8 cellular contexts compared by ENCODE assay signal in the genomic region with DNA sequence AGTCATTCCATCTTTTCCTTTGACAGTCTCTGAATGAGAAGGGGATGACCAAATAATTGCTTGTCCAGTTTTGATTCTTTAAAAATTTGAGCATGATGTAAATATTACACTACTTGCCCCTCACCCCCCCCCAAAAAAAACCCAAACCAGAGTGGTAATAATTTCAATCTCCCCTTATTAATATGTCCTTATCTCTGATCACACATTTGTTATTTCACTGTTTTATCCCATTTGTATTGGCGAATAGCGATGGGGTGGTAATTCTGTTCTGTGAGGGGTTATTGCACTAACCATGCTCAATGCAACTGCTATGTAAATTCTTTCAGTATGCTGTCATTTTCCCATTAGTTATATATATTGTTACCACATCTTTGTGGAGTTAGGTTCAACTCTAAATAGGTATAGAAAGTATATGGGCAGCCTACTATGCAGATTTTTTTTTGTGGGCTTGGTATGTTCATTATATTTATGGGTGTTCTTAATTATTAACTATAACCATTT. TPM values are rescaled to one million over a fixed set of nuclear protein-coding genes. Genes with fewer than 3 reads are reported as not detected.
A peak's percentile ranks its signal among the peaks of the same experiment; 100 is the strongest.
DNase-seq lines count a peak whose midpoint lies in the region; ATAC-seq and TF ChIP-seq lines count a peak whose summit lies in the region.

No MANE protein-coding gene starts in this region.

- H3K36me3 ChIP-seq in sigmoid colon: no peaks in the 10 kb centered on the region

- WGBS in sigmoid colon, 2 donors: 13 to 26% methylated on average over 2 of the region's 2 CpGs

- no peak for TF ChIP-seq EP300 in sigmoid colon (IDR thresholded peaks at IDR 0.05)

- DNase-seq in T-helper 17 cell: no peak
- DNase-seq in fibroblast of the aortic adventitia (ENCODE audit: low read depth): peak; percentile 45
- DNase-seq in sigmoid colon: no peak
- no peak for DNase-seq in NCI-H146 (lab: John Stamatoyannopoulos, UW)
- no peak for DNase-seq in activated CD4-positive, alpha-beta T cell treated with anti-CD3 and anti-CD28 coated beads, Interleukin-2, amount 50 U/mL, for 1 hour
- DNase-seq in NCI-H2227 treated with DMSO at 0.1 percent for 48 hours (lab: John Stamatoyannopoulos, UW): no peak

- TF ChIP-seq CTCF in GM12875 (IDR thresholded peaks at IDR 0.05; ENCODE audit: borderline replicate concordance, insufficient read depth, low read depth, low read length) (no peak), fibroblast of the aortic adventitia (IDR thresholded peaks at IDR 0.05; ENCODE audit: insufficient read depth, low read length) (no peak), sigmoid colon (IDR thresholded peaks at IDR 0.05) (no peak)

- H3K4me1 ChIP-seq in sigmoid colon: peaks cover 5 to 56% (median 45%) of the 10 kb centered on the region in 4 donors

- intact Hi-C loops in sigmoid colon (cut with DNase I): loop anchor here (5.0 kb wide), 1 partner anchor 662 kb away; no protein-coding TSS in a partner anchor

- H3K27ac Mint-ChIP-seq in T-helper 17 cell: no peak overlapping the region

- no peaks in the 10 kb centered on the region for H3K9me3 ChIP-seq in T-helper 17 cell (ENCODE audit: control insufficient read depth, low read length, poor library complexity, severe bottlenecking)
- H3K9me3 ChIP-seq in sigmoid colon: no peaks in the 10 kb centered on the region

- H3K4me3 ChIP-seq in GM12875 (ENCODE audit: low read depth, low read length): peak overlapping the region; percentile 99
- H3K4me3 ChIP-seq in fibroblast of the aortic adventitia (ENCODE audit: low read depth, low read length): peak overlapping the region; percentile 87
- peak overlapping the region; percentile 76 to 94 (median 87) for H3K4me3 ChIP-seq in sigmoid colon

- peak overlapping the region; percentile 93 for H3K4me3 Mint-ChIP-seq in T-helper 17 cell

- no peaks in the 10 kb centered on the region for H3K27me3 ChIP-seq in sigmoid colon

- no peak for ATAC-seq in T-helper 17 cell
- no peak for ATAC-seq in HG02759 (IDR thresholded peaks at IDR 0.05; ENCODE audit: unreplicated experiment)

- H3K27me3 Mint-ChIP-seq in T-helper 17 cell: no peaks in the 10 kb centered on the region

- TF ChIP-seq POLR2A in sigmoid colon (IDR thresholded peaks at IDR 0.05): no peak

- H3K27ac ChIP-seq in sigmoid colon: peak overlapping the region; percentile 95 to 98 (median 96)

- peaks cover 8% of the 10 kb centered on the region for H3K36me3 Mint-ChIP-seq in T-helper 17 cell (ENCODE audit: low read depth)

- H3K4me1 Mint-ChIP-seq in T-helper 17 cell: peaks cover 18% of the 10 kb centered on the region

RNA-seq across cellular contexts. Expression of gene RIMKLB, which starts 1.1 kb away (rescaled TPM):
- total RNA-seq in T-helper 17 cell (10 to 100 TPM; 15.1 to 15.2 TPM), fibroblast of the aortic adventitia (ENCODE audit: low replicate concordance) (23.2 and 49.1 TPM in 2 replicates), sigmoid colon (10 to 100 TPM; 52.3 to 60.4 (median 57.6) TPM)
- polyA plus RNA-seq in sigmoid colon: 1 to 10 TPM in 2 of 3 donors, under 1 TPM in 1; 0.23 to 8.5 (median 8.4) TPM

RNA-seq across cellular contexts. Expression of gene MFAP5, which starts 36.3 kb away (rescaled TPM):
- not detected for total RNA-seq in T-helper 17 cell
- total RNA-seq in fibroblast of the aortic adventitia (ENCODE audit: low replicate concordance): 220 and 259 TPM in 2 replicates
- 100 to 1,000 TPM in 3 of 4 donors, 10 to 100 TPM in 1; 33.3 to 313 (median 209) TPM for total RNA-seq in sigmoid colon
- polyA plus RNA-seq in sigmoid colon: 10 to 100 TPM in 1 of 3 donors, 1 to 10 TPM in 2; 6.2 to 36.0 (median 7.2) TPM

Comparison
In these comparisons a context has a peak if more than half of its experiments do, and no peak if none do; other contexts are left out.
1. RNA of gene MFAP5, which starts 36.3 kb away (total RNA-seq): 33.3 to 313 TPM in sigmoid colon and 220 to 259 TPM in fibroblast of the aortic adventitia; not detected in T-helper 17 cell; every median in the first group is over 10 times any median in the second.
2. Peak in every context shown above with its lines, with median percentiles within 50 percentile points of each other: H3K4me3 ChIP-seq.